ENCODE assay signal across 10 cellular contexts in genomic region chr1:223233410-223234163, GRCh38.
A peak's percentile ranks its signal among the peaks of the same experiment; 100 is the strongest.
DNase-seq lines count a peak whose midpoint lies in the region; ATAC-seq and TF ChIP-seq lines count a peak whose summit lies in the region.
"Had no signal": no experiment of that assay in that cellular context is flagged by ENCODE, and none has a peak within 500 bp of the region (broad histone marks: within the 10 kb centered on the region; RNA-seq: fewer than 3 reads in every experiment).

No MANE protein-coding gene starts in this region.

- no peak overlapping the region for H3K4me3 Mint-ChIP-seq in activated T-cell treated with anti-CD3 and anti-CD28 coated beads, Interleukin-2, amount 50 U/mL, for 24 hours

- intact Hi-C loops in left cardiac atrium (cut with DNase I) = no loop called here

- ATAC-seq in activated naive CD4-positive, alpha-beta T cell treated with anti-CD3 and anti-CD28 coated beads, Interleukin-2, amount 50 U/mL, for 72 hours = peak; percentile 34 to 54
- ATAC-seq in left cardiac atrium (peak; percentile 77 to 96), thoracic aorta (ENCODE audit: insufficient number of reproducible peaks, low FRiP score, low read depth) (peak; percentile 80), HG03432 (IDR thresholded peaks at IDR 0.05; ENCODE audit: unreplicated experiment) (no peak)

- peak overlapping the region; percentile 76 for H3K27ac Mint-ChIP-seq in activated T-cell treated with anti-CD3 and anti-CD28 coated beads, Interleukin-2, amount 50 U/mL, for 24 hours
- H3K27ac Mint-ChIP-seq in activated naive CD4-positive, alpha-beta T cell treated with anti-CD3 and anti-CD28 coated beads, Interleukin-2, amount 50 U/mL, for 72 hours = peak overlapping the region in 1 of 2 donors; percentile 64

- H3K36me3 ChIP-seq in thoracic aorta = no peaks in the 10 kb centered on the region
- H3K36me3 ChIP-seq: neutrophil had no signal

- peak overlapping the region; percentile 50 for H3K4me3 ChIP-seq in thoracic aorta

- no peaks in the 10 kb centered on the region for H3K36me3 Mint-ChIP-seq in activated T-cell treated with anti-CD3 and anti-CD28 coated beads, Interleukin-2, amount 50 U/mL, for 24 hours (ENCODE audit: low read depth)
- H3K36me3 Mint-ChIP-seq in activated naive CD4-positive, alpha-beta T cell treated with anti-CD3 and anti-CD28 coated beads, Interleukin-2, amount 50 U/mL, for 72 hours = peaks cover 0 to 5% of the 10 kb centered on the region in 2 donors

- H3K27ac ChIP-seq in thoracic aorta = peak overlapping the region; percentile 70 to 71
- H3K27ac ChIP-seq: neutrophil had no signal

- no peaks in the 10 kb centered on the region for H3K27me3 ChIP-seq in thoracic aorta (replicated peaks; ENCODE audit: insufficient read depth)
- H3K27me3 ChIP-seq: neutrophil had no signal

- peaks cover 13 to 19% of the 10 kb centered on the region in 2 donors for H3K4me1 ChIP-seq in thoracic aorta (ENCODE audit: control insufficient read depth in 1 of 2, low read depth in 2 of 2)

- peaks cover 3% of the 10 kb centered on the region for H3K9me3 ChIP-seq in thoracic aorta
- H3K9me3 ChIP-seq: neutrophil had no signal

- H3K4me1 Mint-ChIP-seq in activated T-cell treated with anti-CD3 and anti-CD28 coated beads, Interleukin-2, amount 50 U/mL, for 24 hours (ENCODE audit: low read depth) = peaks cover 59% of the 10 kb centered on the region

- TF ChIP-seq CTCF in thoracic aorta (IDR thresholded peaks at IDR 0.05) = no peak

- no peak for DNase-seq in activated T-cell treated with anti-CD3 and anti-CD28 coated beads, Interleukin-2, amount 50 U/mL, for 24 hours
- no peak for DNase-seq in activated T-cell treated with anti-CD3 and anti-CD28 coated beads for 4 hours
- DNase-seq in activated naive CD4-positive, alpha-beta T cell treated with anti-CD3 and anti-CD28 coated beads, Interleukin-2, amount 50 U/mL, for 72 hours (ENCODE audit: low spot score in 2 of 2) = no peak
- peak; percentile 33 for DNase-seq in left cardiac atrium
- DNase-seq in thoracic aorta (ENCODE audit: low spot score) = peak; percentile 13
- DNase-seq in DMS114 treated with DMSO at 0.1 percent for 48 hours (lab: John Stamatoyannopoulos, UW; ENCODE audit: unreplicated experiment) = no peak
- DNase-seq in GOT3 (lab: John Stamatoyannopoulos, UW) = no peak
- DNase-seq: activated effector memory CD4-positive, alpha-beta T cell treated with anti-CD3 and anti-CD28 coated beads, Interleukin-2, amount 50 U/mL, for 16 hours had no signal

- no peaks in the 10 kb centered on the region for H3K27me3 Mint-ChIP-seq in activated T-cell treated with anti-CD3 and anti-CD28 coated beads, Interleukin-2, amount 50 U/mL, for 24 hours

- H3K9me3 Mint-ChIP-seq in activated T-cell treated with anti-CD3 and anti-CD28 coated beads, Interleukin-2, amount 50 U/mL, for 24 hours = peaks cover 13% of the 10 kb centered on the region
- peaks cover 18 to 24% of the 10 kb centered on the region in 2 donors for H3K9me3 Mint-ChIP-seq in activated naive CD4-positive, alpha-beta T cell treated with anti-CD3 and anti-CD28 coated beads, Interleukin-2, amount 50 U/mL, for 72 hours

Comparison
In these comparisons a context has a peak if more than half of its experiments do, and no peak if none do; other contexts are left out.
1. DNase-seq: peak in left cardiac atrium (single experiment) and thoracic aorta (single experiment); none in activated T-cell treated with anti-CD3 and anti-CD28 coated beads, Interleukin-2, amount 50 U/mL, for 24 hours (single experiment), activated T-cell treated with anti-CD3 and anti-CD28 coated beads for 4 hours (single experiment), activated naive CD4-positive, alpha-beta T cell treated with anti-CD3 and anti-CD28 coated beads, Interleukin-2, amount 50 U/mL, for 72 hours (0 of 2), DMS114 treated with DMSO at 0.1 percent for 48 hours (single experiment) and GOT3 (single experiment).